17 cellular contexts compared by ENCODE assay signal in genomic region chr13:52925221-52925620, GRCh38.
A peak's percentile ranks its signal among the peaks of the same experiment; 100 is the strongest.
DNase-seq lines count a peak whose midpoint lies in the region; ATAC-seq and TF ChIP-seq lines count a peak whose summit lies in the region.
"Had no signal": no experiment of that assay in that cellular context is flagged by ENCODE, and none has a peak within 500 bp of the region (broad histone marks: within the 10 kb centered on the region; RNA-seq: fewer than 3 reads in every experiment).

No MANE protein-coding gene starts in this region.

- DNase-seq in Right ventricle myocardium superior (peak; percentile 62), right atrium auricular region (ENCODE audit: low spot score) (no peak), epithelial cell of esophagus (ENCODE audit: low read depth) (peak; percentile 45), kidney tubule cell (ENCODE audit: low spot score) (peak; percentile 43), mesendoderm (no peak), upper lobe of left lung (no peak)
- no peak for DNase-seq in T-helper 2 cell treated with Interferon-gamma antibody and Interleukin-4, amounts not matched to agents 5 μg/mL and 100 μg/mL, for 36 hours (ENCODE audit: low spot score)
- DNase-seq: activated CD4-positive, alpha-beta T cell treated with anti-CD3 and anti-CD28 coated beads, Interleukin-2, amount 50 U/mL, for 48 hours; activated gamma-delta T cell treated with Interleukin-2 at 50 U/mL for 16 hours; effector CD4-positive, alpha-beta T cell; HCEC 1CT; mesenchymal stem cell; NCI-H2081 treated with DMSO at 0.1 percent for 48 hours; substantia nigra had no signal

- no peak overlapping the region for H3K23ac ChIP-seq in mesendoderm (ENCODE audit: low read length)

- H3K9me3 ChIP-seq in right atrium auricular region (no peaks in the 10 kb centered on the region), upper lobe of left lung (no peaks in the 10 kb centered on the region)

- no peaks in the 10 kb centered on the region for H3K9me3 Mint-ChIP-seq in T-helper 2 cell treated with Interferon-gamma antibody and Interleukin-4, amounts not matched to agents 5 μg/mL and 100 μg/mL, for 36 hours

- no peak overlapping the region for H3K9ac ChIP-seq in mesendoderm (ENCODE audit: low read length)

- H2BK120ac ChIP-seq in mesendoderm (ENCODE audit: low read depth, low read length), result no peak overlapping the region

- H2BK5ac ChIP-seq in mesendoderm (ENCODE audit: low read length), result no peak overlapping the region

- no peaks in the 10 kb centered on the region for H3K36me3 Mint-ChIP-seq in T-helper 2 cell treated with Interferon-gamma antibody and Interleukin-4, amounts not matched to agents 5 μg/mL and 100 μg/mL, for 36 hours (ENCODE audit: low read depth)
- H3K36me3 Mint-ChIP-seq: WTC11 had no signal

- H3K56ac ChIP-seq in mesendoderm (ENCODE audit: low read length), result no peak overlapping the region

- H3K4me1 ChIP-seq in right atrium auricular region (no peaks in the 10 kb centered on the region), mesendoderm (ENCODE audit: control insufficient read depth, low read depth, low read length) (no peaks in the 10 kb centered on the region), upper lobe of left lung (no peaks in the 10 kb centered on the region)

- H3K4me3 ChIP-seq in right atrium auricular region (no peak overlapping the region), epithelial cell of esophagus (ENCODE audit: low read length) (no peak overlapping the region), mesendoderm (ENCODE audit: low read length) (no peak overlapping the region), upper lobe of left lung (no peak overlapping the region)
- H3K4me3 ChIP-seq: hepatocyte had no signal

- no peaks in the 10 kb centered on the region for H3K27me3 ChIP-seq in right atrium auricular region
- no peaks in the 10 kb centered on the region for H3K27me3 ChIP-seq in mesendoderm (ENCODE audit: insufficient read depth, low read length, poor library complexity)
- H3K27me3 ChIP-seq in upper lobe of left lung, result no peaks in the 10 kb centered on the region
- H3K27me3 ChIP-seq: hepatocyte had no signal

- H3K4me2 ChIP-seq in mesendoderm (ENCODE audit: low read length), result no peak overlapping the region
- H3K4me2 ChIP-seq: hepatocyte had no signal

- no peak for TF ChIP-seq EP300 in upper lobe of left lung (IDR thresholded peaks at IDR 0.05)

- no peaks in the 10 kb centered on the region for H3K79me1 ChIP-seq in mesendoderm (ENCODE audit: low read length)

- no peak overlapping the region for H2AK5ac ChIP-seq in mesendoderm (ENCODE audit: low read length)

- H3K27me3 Mint-ChIP-seq in T-helper 2 cell treated with Interferon-gamma antibody and Interleukin-4, amounts not matched to agents 5 μg/mL and 100 μg/mL, for 36 hours (ENCODE audit: low read depth), result no peaks in the 10 kb centered on the region

- H3K27ac Mint-ChIP-seq in T-helper 2 cell treated with Interferon-gamma antibody and Interleukin-4, amounts not matched to agents 5 μg/mL and 100 μg/mL, for 36 hours, result no peak overlapping the region
- H3K27ac Mint-ChIP-seq: WTC11 had no signal

- no peaks in the 10 kb centered on the region for H3K79me2 ChIP-seq in mesendoderm (ENCODE audit: control insufficient read depth, insufficient read depth, low read length)
- H3K79me2 ChIP-seq: hepatocyte had no signal

- no CpG with 5 or more reads among the region's 3 CpGs for WGBS in mesendoderm (ENCODE audit: extremely low coverage, insufficient coverage, low lambda C conversion rate)
- 27 to 48% methylated on average over 3 of the region's 3 CpGs for WGBS in upper lobe of left lung, 2 donors

- no peak overlapping the region for H3K18ac ChIP-seq in mesendoderm (ENCODE audit: low read length)

- intact Hi-C loops in Right ventricle myocardium superior (cut with DNase I), result no loop called here

- no peaks in the 10 kb centered on the region for H3K4me1 Mint-ChIP-seq in T-helper 2 cell treated with Interferon-gamma antibody and Interleukin-4, amounts not matched to agents 5 μg/mL and 100 μg/mL, for 36 hours (ENCODE audit: low read depth)

- no peak overlapping the region for H4K5ac ChIP-seq in mesendoderm (ENCODE audit: low read length)

- H3K27ac ChIP-seq in right atrium auricular region, result peak overlapping the region in 1 of 2 donors; percentile 35
- no peak overlapping the region for H3K27ac ChIP-seq in mesendoderm (ENCODE audit: low read depth, low read length)
- H3K27ac ChIP-seq in upper lobe of left lung, result peak overlapping the region in 1 of 4 donors; percentile 19
- H3K27ac ChIP-seq: hepatocyte had no signal

- TF ChIP-seq POLR2A in upper lobe of left lung (IDR thresholded peaks at IDR 0.05), result no peak

- no peak for TF ChIP-seq CTCF in right atrium auricular region (IDR thresholded peaks at IDR 0.05)
- no peak for TF ChIP-seq CTCF in epithelial cell of esophagus (IDR thresholded peaks at IDR 0.05; ENCODE audit: insufficient read depth, low read depth, low read length, missing control alignments)
- TF ChIP-seq CTCF in upper lobe of left lung (IDR thresholded peaks at IDR 0.05), result no peak

- H4K8ac ChIP-seq in mesendoderm (ENCODE audit: low read depth, low read length), result no peak overlapping the region

- ATAC-seq in Right ventricle myocardium superior (ENCODE audit: poor library complexity) (peak; percentile 58), GM18502 (IDR thresholded peaks at IDR 0.05; ENCODE audit: poor library complexity, unreplicated experiment) (no peak), upper lobe of left lung (ENCODE audit: low FRiP score in 2 of 2) (no peak)

- H2BK15ac ChIP-seq in mesendoderm (replicated peaks; ENCODE audit: low read depth), result no peak overlapping the region

- H3K36me3 ChIP-seq in right atrium auricular region (no peaks in the 10 kb centered on the region), mesendoderm (ENCODE audit: control insufficient read depth, insufficient read depth, low read length) (no peaks in the 10 kb centered on the region), upper lobe of left lung (no peaks in the 10 kb centered on the region)

- H3K4ac ChIP-seq in mesendoderm (ENCODE audit: low read depth, low read length), result no peak overlapping the region

- no peak overlapping the region for H3K4me3 Mint-ChIP-seq in T-helper 2 cell treated with Interferon-gamma antibody and Interleukin-4, amounts not matched to agents 5 μg/mL and 100 μg/mL, for 36 hours
- H3K4me3 Mint-ChIP-seq: WTC11 had no signal

Comparison
In these comparisons a context has a peak if more than half of its experiments do, and no peak if none do; other contexts are left out.
1. DNase-seq: peak in Right ventricle myocardium superior (single experiment), epithelial cell of esophagus (single experiment) and kidney tubule cell (single experiment); none in right atrium auricular region (single experiment), mesendoderm (single experiment), upper lobe of left lung (0 of 2) and T-helper 2 cell treated with Interferon-gamma antibody and Interleukin-4, amounts not matched to agents 5 μg/mL and 100 μg/mL, for 36 hours (single experiment).